ENCODE assay signal across 8 cellular contexts in the genomic region with DNA sequence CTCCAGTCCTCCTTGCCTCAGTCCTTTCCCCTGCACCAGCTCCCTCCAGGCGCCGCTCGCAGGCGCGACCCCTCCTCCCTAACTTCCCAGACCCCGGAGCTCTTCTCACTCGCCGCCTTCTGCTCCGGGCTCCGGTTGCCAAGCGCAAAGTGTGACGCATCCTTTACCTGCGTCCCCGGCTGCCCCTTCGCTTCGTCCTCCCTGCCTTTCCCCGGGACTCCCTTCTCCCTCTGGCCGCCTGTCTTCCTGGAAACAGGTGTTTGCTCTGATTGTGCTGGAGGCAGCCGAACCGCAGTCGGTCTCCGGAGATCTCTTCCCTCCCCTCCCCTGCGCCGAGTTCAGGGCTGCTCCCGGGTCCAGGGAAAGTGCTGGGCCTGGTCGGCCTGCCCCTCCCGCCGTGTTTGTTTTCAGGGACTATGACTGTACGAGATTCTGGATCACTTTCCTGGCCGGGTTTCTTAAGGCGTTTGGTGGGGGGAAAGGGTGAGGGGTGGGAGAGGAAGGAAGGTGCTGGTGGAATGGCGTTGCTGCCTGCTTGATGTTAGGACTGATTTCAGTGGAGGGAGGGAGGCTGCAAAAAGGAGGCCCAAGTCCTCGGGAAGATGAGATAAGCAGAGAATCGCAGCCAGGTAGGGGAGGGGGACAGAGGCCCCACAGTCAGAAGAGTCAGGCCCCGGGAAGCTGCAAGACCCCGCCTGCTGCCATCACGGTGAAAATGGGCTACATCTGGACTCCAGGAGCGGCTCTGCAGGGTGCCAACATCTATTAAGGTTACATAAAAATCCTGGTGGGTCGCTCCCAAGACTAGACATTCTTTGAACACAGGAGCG. TPM values are rescaled to one million over a fixed set of nuclear protein-coding genes. Genes with fewer than 3 reads are reported as not detected.
DNase-seq lines count a peak whose midpoint lies in the region; ATAC-seq and TF ChIP-seq lines count a peak whose summit lies in the region.

No MANE protein-coding gene starts in this region.

- ATAC-seq in GM18907 (IDR thresholded peaks at IDR 0.05; ENCODE audit: unreplicated experiment) (peak; percentile 14), GM18498 (IDR thresholded peaks at IDR 0.05; ENCODE audit: unreplicated experiment) (no peak), HG03460 (IDR thresholded peaks at IDR 0.05; ENCODE audit: unreplicated experiment) (no peak)

- H3K9me3 ChIP-seq in MG63, result no peaks in the 10 kb centered on the region
- no peaks in the 10 kb centered on the region for H3K9me3 ChIP-seq in colonic mucosa
- no peaks in the 10 kb centered on the region for H3K9me3 ChIP-seq in mucosa of rectum (ENCODE audit: control insufficient read depth in 2 of 2, low read length in 2 of 2)
- H3K9me3 ChIP-seq in effector memory CD4-positive, alpha-beta T cell (ENCODE audit: control insufficient read depth, low read length), result no peaks in the 10 kb centered on the region

- H3K4me3 ChIP-seq in MG63, result peak overlapping the region; percentile 50
- peak overlapping the region; percentile 75 for H3K4me3 ChIP-seq in colonic mucosa
- peak overlapping the region; percentile 82 to 84 for H3K4me3 ChIP-seq in mucosa of rectum (ENCODE audit: low read length in 2 of 2)
- no peak overlapping the region for H3K4me3 ChIP-seq in effector memory CD4-positive, alpha-beta T cell (ENCODE audit: insufficient read depth, low read depth, low read length, poor library complexity, severe bottlenecking)

- peak overlapping the region; percentile 70 for H3K27ac ChIP-seq in colonic mucosa
- H3K27ac ChIP-seq in mucosa of rectum (ENCODE audit: low read depth in 2 of 2, low read length in 2 of 2), result peak overlapping the region; percentile 53 to 65
- H3K27ac ChIP-seq in effector memory CD4-positive, alpha-beta T cell (ENCODE audit: insufficient read depth, low read length, poor library complexity, severe bottlenecking), result no peak overlapping the region

- H3K4me1 ChIP-seq in colonic mucosa (peaks cover 2% of the 10 kb centered on the region), mucosa of rectum (ENCODE audit: control insufficient read depth in 2 of 2, insufficient read depth in 2 of 2, low read length in 2 of 2) (peaks cover 12 to 20% of the 10 kb centered on the region in 2 donors)
- H3K4me1 ChIP-seq in effector memory CD4-positive, alpha-beta T cell (ENCODE audit: control insufficient read depth, insufficient read depth, low read length, poor library complexity, severe bottlenecking), result no peaks in the 10 kb centered on the region

- no peak for TF ChIP-seq CTCF in colonic mucosa (IDR thresholded peaks at IDR 0.05)

- H3K27me3 ChIP-seq in MG63 (peaks cover 2% of the 10 kb centered on the region; the same call in 1 of the 2 replicates), colonic mucosa (no peaks in the 10 kb centered on the region), mucosa of rectum (ENCODE audit: control insufficient read depth in 2 of 2, insufficient read depth in 2 of 2, low read length in 2 of 2) (no peaks in the 10 kb centered on the region)
- no peaks in the 10 kb centered on the region for H3K27me3 ChIP-seq in effector memory CD4-positive, alpha-beta T cell (replicated peaks; ENCODE audit: control insufficient read depth, insufficient read depth, low read length, poor library complexity, severe bottlenecking)

- H3K36me3 ChIP-seq in MG63 (no peaks in the 10 kb centered on the region), colonic mucosa (no peaks in the 10 kb centered on the region), mucosa of rectum (ENCODE audit: control insufficient read depth in 2 of 2, insufficient read depth in 2 of 2, low read length in 2 of 2) (no peaks in the 10 kb centered on the region)
- no peaks in the 10 kb centered on the region for H3K36me3 ChIP-seq in effector memory CD4-positive, alpha-beta T cell (ENCODE audit: control insufficient read depth, insufficient read depth, low read length)

- intact Hi-C loops in colonic mucosa (cut with DNase I), result no loop called here

- DNase-seq in MG63 (no peak), colonic mucosa (peak; percentile 45), COLO668 (lab: John Stamatoyannopoulos, UW; ENCODE audit: unreplicated experiment) (no peak)
- no peak for DNase-seq in effector memory CD4-positive, alpha-beta T cell

- H3K9ac ChIP-seq in colonic mucosa (ENCODE audit: low read depth in 2 of 2, low read length in 2 of 2) (peak overlapping the region; percentile 75 to 87), mucosa of rectum (ENCODE audit: low read depth in 1 of 2, low read length in 2 of 2) (peak overlapping the region; percentile 58 to 77)

RNA-seq across cellular contexts. Expression of gene ARHGAP44, which starts 0.9 kb away (rescaled TPM):
- 1.2 and 2.8 TPM in 2 replicates for total RNA-seq in MG63 (2014; rRNA removed; shearing (Covaris generic); ENCODE audit: low replicate concordance)
- 10 to 100 TPM; 46.3 to 51.5 TPM for total RNA-seq in colonic mucosa

Comparison
In these comparisons a context has a peak if more than half of its experiments do, and no peak if none do; other contexts are left out.
1. RNA of gene ARHGAP44, which starts 0.9 kb away (total RNA-seq): 46.3 to 51.5 TPM in colonic mucosa; 1.2 to 2.8 TPM in MG63; every median in the first group is over 10 times any median in the second.